ENCODE assay signal across 8 cellular contexts in genomic region chr22:50544078-50544745, GRCh38. TPM values are rescaled to one million over a fixed set of nuclear protein-coding genes. Genes with fewer than 3 reads are reported as not detected.
DNase-seq lines count a peak whose midpoint lies in the region; ATAC-seq and TF ChIP-seq lines count a peak whose summit lies in the region.

No MANE protein-coding gene starts in this region.

- peak; percentile 10 for TF ChIP-seq RAD21 in neural cell (conservative IDR thresholded peaks at IDR 0.05)

- no peaks in the 10 kb centered on the region for H3K79me2 ChIP-seq in neural cell (replicated peaks; ENCODE audit: insufficient read depth, low read length)

- H2AFZ ChIP-seq in neural cell (ENCODE audit: low read depth, low read length) = no peak overlapping the region

- H3F3A ChIP-seq in neural cell (ENCODE audit: insufficient read depth, low read length, poor library complexity, severe bottlenecking) = no peaks in the 10 kb centered on the region

- no peak for TF ChIP-seq EP300 in neural cell (conservative IDR thresholded peaks at IDR 0.05; ENCODE audit: poor library complexity, severe bottlenecking)

- peaks cover 4 to 17% of the 10 kb centered on the region in 2 donors for H3K4me1 ChIP-seq in esophagus (ENCODE audit: control insufficient read depth in 2 of 2, insufficient read depth in 2 of 2, low read length in 1 of 2)

- ATAC-seq in HG03457 (IDR thresholded peaks at IDR 0.05; ENCODE audit: unreplicated experiment) = no peak
- ATAC-seq in HG03565 (IDR thresholded peaks at IDR 0.05; ENCODE audit: unreplicated experiment) = no peak

- H4K20me1 ChIP-seq in neural cell (ENCODE audit: insufficient read depth) = no peaks in the 10 kb centered on the region

- no peaks in the 10 kb centered on the region for H3K9me2 ChIP-seq in neural cell (ENCODE audit: insufficient read depth, low read length)

- H3K27ac ChIP-seq in esophagus (ENCODE audit: low read depth in 2 of 2, low read length in 1 of 2) (peak overlapping the region; percentile 74 to 85), neural cell (ENCODE audit: low read length) (no peak overlapping the region), substantia nigra (ENCODE audit: low read depth, low read length, poor library complexity, severe bottlenecking) (no peak overlapping the region)

- WGBS in esophagus, 2 donors = 3% methylated on average over 52 of the region's 52 CpGs

- H3K36me3 ChIP-seq in esophagus (ENCODE audit: control insufficient read depth in 2 of 2, insufficient read depth in 2 of 2, low read length in 1 of 2) (no peaks in the 10 kb centered on the region), neural cell (ENCODE audit: insufficient read depth, low read length) (no peaks in the 10 kb centered on the region)

- TF ChIP-seq CTCF in GM12864 (IDR thresholded peaks at IDR 0.05; ENCODE audit: low read depth, low read length, missing control alignments) (peak; percentile 68), neural cell (IDR thresholded peaks at IDR 0.05; ENCODE audit: poor library complexity, severe bottlenecking) (peak; percentile 61)

- H3K4me3 ChIP-seq in GM12864 (ENCODE audit: low read depth, low read length) (no peak overlapping the region), esophagus (ENCODE audit: low read depth in 1 of 2, low read length in 2 of 2) (peak overlapping the region; percentile 25 to 30), neural cell (ENCODE audit: low read length) (peak overlapping the region; percentile 33)

- H3K27me3 ChIP-seq in esophagus (ENCODE audit: control insufficient read depth in 1 of 2, insufficient read depth in 2 of 2, low read length in 2 of 2) = no peaks in the 10 kb centered on the region
- H3K27me3 ChIP-seq in neural cell (ENCODE audit: insufficient read depth, low read depth, low read length) = peaks cover 13% of the 10 kb centered on the region

- H3K9me3 ChIP-seq in esophagus (ENCODE audit: control insufficient read depth in 2 of 2, insufficient read depth in 1 of 2, low read depth in 1 of 2, low read length in 1 of 2) (no peaks in the 10 kb centered on the region), neural cell (ENCODE audit: low read length) (no peaks in the 10 kb centered on the region)

- no peak overlapping the region for H3K4me2 ChIP-seq in neural cell (ENCODE audit: low read length)

- DNase-seq in GM12864 (ENCODE audit: low read depth) (no peak), NCI-H146 treated with DMSO at 0.1 percent for 48 hours (lab: John Stamatoyannopoulos, UW; ENCODE audit: unreplicated experiment) (peak; percentile 16), activated T-cell treated with anti-CD3 and anti-CD28 coated beads for 4 hours (peak; percentile 80), substantia nigra (lab: John Stamatoyannopoulos, UW) (peak in 27 of 49 donors; percentile 16 to 80 (median 48))

- H3K9ac ChIP-seq in neural cell (ENCODE audit: low read length) = no peak overlapping the region

TF ChIP-seq in neural cell, 6 proteins besides CTCF, POLR2A, EP300 and RAD21:
- TF ChIP-seq EZH2 (IDR thresholded peaks at IDR 0.05; ENCODE audit: borderline replicate concordance, insufficient read depth, low read length, poor library complexity, severe bottlenecking) (no peak), SMC3 (conservative IDR thresholded peaks at IDR 0.05; ENCODE audit: poor library complexity) (no peak), POLR2AphosphoS5 (IDR thresholded peaks at IDR 0.05) (no peak), TAF1 (IDR thresholded peaks at IDR 0.05; ENCODE audit: low read depth) (no peak), MXI1 (conservative IDR thresholded peaks at IDR 0.05; ENCODE audit: poor library complexity, severe bottlenecking) (no peak), REST (IDR thresholded peaks at IDR 0.05; ENCODE audit: borderline replicate concordance) (no peak)
TF ChIP-seq in neural cell: peak in this region for 0.

RNA-seq across cellular contexts. Expression of gene KLHDC7B, which starts 1.5 kb away (rescaled TPM):
- polyA plus RNA-seq in esophagus = under 1 TPM; 0.12 to 0.14 TPM
- polyA plus RNA-seq in neural cell = not detected in 2 replicates
- not detected in 2 replicates for polyA minus RNA-seq in neural cell

RNA-seq across cellular contexts. Expression of gene TYMP, which starts 14.4 kb away (rescaled TPM):
- polyA plus RNA-seq in esophagus (10 to 100 TPM; 35.7 to 48.0 TPM), neural cell (0.54 and 0.87 TPM in 2 replicates)
- 0.49 TPM in 1 of 2 replicates, not detected in the other for polyA minus RNA-seq in neural cell

RNA-seq across cellular contexts. Expression of gene SYCE3, which starts 18.5 kb away (rescaled TPM):
- polyA plus RNA-seq in esophagus (under 1 TPM in 1 of 2 donors, not detected in 1; 0.32 TPM), neural cell (not detected in 2 replicates)
- polyA minus RNA-seq in neural cell = not detected in 2 replicates

RNA-seq across cellular contexts. Expression of gene SCO2, which starts 18.8 kb away (rescaled TPM):
- polyA plus RNA-seq in esophagus = 1 to 10 TPM in 1 of 2 donors, under 1 TPM in 1; 0.61 to 3.2 TPM
- 8.1 and 9.6 TPM in 2 replicates for polyA plus RNA-seq in neural cell
- 2.9 and 4.1 TPM in 2 replicates for polyA minus RNA-seq in neural cell

RNA-seq across cellular contexts. Expression of gene CPT1B, which starts 34.0 kb away (rescaled TPM):
- polyA plus RNA-seq in esophagus = 10 to 100 TPM in 1 of 2 donors, 1 to 10 TPM in 1; 9.4 to 55.5 TPM
- 72.4 and 75.1 TPM in 2 replicates for polyA plus RNA-seq in neural cell
- polyA minus RNA-seq in neural cell = 14.6 and 17.9 TPM in 2 replicates

Comparison
In these comparisons a context has a peak if more than half of its experiments do, and no peak if none do; other contexts are left out.
1. H3K27ac ChIP-seq: peak in esophagus (2 of 2); none in neural cell (single experiment) and substantia nigra (single experiment).
2. RNA of gene TYMP, which starts 14.4 kb away (polyA plus RNA-seq): 35.7 to 48.0 TPM in esophagus; 0.54 to 0.87 TPM in neural cell; every median in the first group is over 10 times any median in the second.